In genomic region chr20:51128198-51128597, GRCh38 we compare ENCODE assay signal across 11 cellular contexts.
DNase-seq lines count a peak whose midpoint lies in the region; ATAC-seq and TF ChIP-seq lines count a peak whose summit lies in the region.
"Had no signal": no experiment of that assay in that cellular context is flagged by ENCODE, and none has a peak within 500 bp of the region (broad histone marks: within the 10 kb centered on the region; RNA-seq: fewer than 3 reads in every experiment).

No MANE protein-coding gene starts in this region.

- H3K27ac ChIP-seq in RWPE2 (ENCODE audit: poor library complexity, severe bottlenecking) = peak overlapping the region; percentile 17
- H3K27ac ChIP-seq: upper lobe of left lung had no signal

- no peak overlapping the region for H3K4me3 ChIP-seq in AG10803 (ENCODE audit: low read length)
- no peak overlapping the region for H3K4me3 ChIP-seq in RWPE2 (ENCODE audit: severe bottlenecking)
- H3K4me3 ChIP-seq in fibroblast of villous mesenchyme (ENCODE audit: low read depth, low read length) = no peak overlapping the region
- H3K4me3 ChIP-seq: upper lobe of left lung had no signal

- DNase-seq in AG10803 (ENCODE audit: low read depth) = peak; percentile 79
- peak; percentile 26 for DNase-seq in GM20000 (ENCODE audit: low spot score)
- DNase-seq in RWPE2 (ENCODE audit: low spot score) = no peak
- peak; percentile 52 for DNase-seq in fibroblast of villous mesenchyme (ENCODE audit: low read depth)
- no peak for DNase-seq in NCI-H1694 treated with DMSO at 0.1 percent for 48 hours (lab: John Stamatoyannopoulos, UW)
- no peak for DNase-seq in DMS53 (lab: John Stamatoyannopoulos, UW)
- DNase-seq in germinal center (ENCODE audit: low spot score) = no peak
- DNase-seq in LoVo (ENCODE audit: low spot score) = no peak
- DNase-seq: activated CD4-positive, alpha-beta T cell treated with anti-CD3 and anti-CD28 coated beads, Interleukin-2, amount 10 ng/mL, durations not matched to agents 7 days and 5 days; NCI-H2081 treated with DMSO at 0.1 percent for 48 hours; upper lobe of left lung had no signal

- H3K27me3 ChIP-seq in RWPE2 (ENCODE audit: insufficient read depth, poor library complexity, severe bottlenecking) = no peaks in the 10 kb centered on the region
- H3K27me3 ChIP-seq: upper lobe of left lung had no signal

- no peak for TF ChIP-seq CTCF in AG10803 (conservative IDR thresholded peaks at IDR 0.05; ENCODE audit: low read length)
- no peak for TF ChIP-seq CTCF in GM20000 (IDR thresholded peaks at IDR 0.05; ENCODE audit: extremely low read depth, missing control alignments)
- TF ChIP-seq CTCF in RWPE2 (IDR thresholded peaks at IDR 0.05; ENCODE audit: poor library complexity, severe bottlenecking) = no peak
- TF ChIP-seq CTCF in fibroblast of villous mesenchyme (IDR thresholded peaks at IDR 0.05; ENCODE audit: insufficient read depth, low read depth, low read length) = no peak

- no peaks in the 10 kb centered on the region for H3K9me3 ChIP-seq in RWPE2 (ENCODE audit: severe bottlenecking)
- H3K9me3 ChIP-seq: upper lobe of left lung had no signal

- H3K4me1 ChIP-seq in RWPE2 (ENCODE audit: insufficient read depth, poor library complexity, severe bottlenecking) = peaks cover 14% of the 10 kb centered on the region
- H3K4me1 ChIP-seq: upper lobe of left lung had no signal

- peak; percentile 97 for ATAC-seq in RWPE2 (ENCODE audit: low read depth)

- no peaks in the 10 kb centered on the region for H3K36me3 ChIP-seq in RWPE2 (ENCODE audit: low read depth)
- H3K36me3 ChIP-seq: upper lobe of left lung had no signal

Comparison
In these comparisons a context has a peak if more than half of its experiments do, and no peak if none do; other contexts are left out.
1. DNase-seq: peak in AG10803 (single experiment), GM20000 (single experiment) and fibroblast of villous mesenchyme (single experiment); none in RWPE2 (single experiment), NCI-H1694 treated with DMSO at 0.1 percent for 48 hours (single experiment), DMS53 (single experiment), germinal center (single experiment) and LoVo (single experiment).